27 cellular contexts compared by ENCODE assay signal in the genomic region with DNA sequence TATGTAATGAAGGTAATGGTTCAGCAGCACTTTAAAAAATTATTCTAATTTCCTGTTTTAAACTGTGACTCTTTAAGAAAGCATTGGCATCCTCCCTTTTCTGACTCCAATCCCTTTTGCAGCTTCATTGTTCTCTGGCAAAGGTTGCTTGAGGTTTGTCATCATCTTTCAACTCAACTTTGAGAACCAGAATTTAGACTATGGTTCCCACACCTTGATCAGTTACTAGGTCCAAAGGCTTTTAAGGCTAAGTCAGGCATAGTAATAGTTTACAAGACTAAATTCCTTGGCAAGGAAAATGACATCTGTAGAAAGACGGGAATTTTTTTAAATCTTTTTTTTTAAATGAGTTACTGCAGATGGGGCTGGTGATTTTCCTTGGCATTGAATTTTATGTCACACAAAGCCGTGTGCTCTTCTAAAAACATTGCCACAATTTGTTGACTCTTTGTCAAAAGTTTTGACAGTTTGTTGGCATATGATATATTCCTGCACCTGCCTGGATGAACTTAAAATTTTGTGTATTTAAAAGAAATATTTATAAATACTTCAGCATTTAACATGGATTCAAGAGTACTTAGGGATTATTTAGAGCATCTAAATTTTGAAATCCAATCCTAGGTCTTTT.
"Had no signal": no experiment of that assay in that cellular context is flagged by ENCODE, and none has a peak within 500 bp of the region (broad histone marks: within the 10 kb centered on the region; RNA-seq: fewer than 3 reads in every experiment).

No MANE protein-coding gene starts in this region.

- H3K9ac ChIP-seq: parathyroid adenoma had no signal

- H3K4me3 ChIP-seq: breast epithelium, gastrocnemius medialis, testis, uterus had no signal

- H2AFZ ChIP-seq: parathyroid adenoma had no signal

- ATAC-seq: activated T-helper 17 cell treated with anti-CD3 and anti-CD28 coated beads, Interleukin-2, amount 50 U/mL, for 72 hours; esophagus mucosa; gastrocnemius medialis; left cardiac atrium; left ventricle myocardium superior; naive thymus-derived CD8-positive, alpha-beta T cell; right cardiac atrium; stimulated activated naive CD8-positive, alpha-beta T cell treated with anti-CD3 and anti-CD28 coated beads, Interleukin-15, Interleukin-2, amounts not matched to agents 100 U/mL and 50 U/mL, for 24 hours had no signal

- H3K27ac ChIP-seq: breast epithelium, gastrocnemius medialis, parathyroid adenoma, testis, uterus, VCaP had no signal

- H3K27ac Mint-ChIP-seq: activated T-cell treated with anti-CD3 and anti-CD28 coated beads, Interleukin-2, amount 50 U/mL, for 24 hours; activated T-helper 17 cell treated with anti-CD3 and anti-CD28 coated beads, Interleukin-2, amount 50 U/mL, for 72 hours; naive thymus-derived CD8-positive, alpha-beta T cell had no signal

- FAIRE-seq: keratinocyte had no signal

- H3K27me3 ChIP-seq: breast epithelium, gastrocnemius medialis, testis, uterus had no signal

- H3K79me2 ChIP-seq: parathyroid adenoma had no signal

- H3K9me3 ChIP-seq: breast epithelium, gastrocnemius medialis, testis, uterus had no signal

- H3K4me1 Mint-ChIP-seq: activated T-helper 17 cell treated with anti-CD3 and anti-CD28 coated beads, Interleukin-2, amount 50 U/mL, for 72 hours; naive thymus-derived CD8-positive, alpha-beta T cell; neural crest cell had no signal

- H3K4me3 Mint-ChIP-seq: activated T-cell treated with anti-CD3 and anti-CD28 coated beads, Interleukin-2, amount 50 U/mL, for 24 hours; activated T-helper 17 cell treated with anti-CD3 and anti-CD28 coated beads, Interleukin-2, amount 50 U/mL, for 72 hours; naive thymus-derived CD8-positive, alpha-beta T cell; neural crest cell had no signal

- H3K36me3 ChIP-seq: breast epithelium, gastrocnemius medialis, uterus had no signal

- H3K27me3 Mint-ChIP-seq: activated T-cell treated with anti-CD3 and anti-CD28 coated beads, Interleukin-2, amount 50 U/mL, for 24 hours; activated T-helper 17 cell treated with anti-CD3 and anti-CD28 coated beads, Interleukin-2, amount 50 U/mL, for 72 hours had no signal

- H3K4me1 ChIP-seq: breast epithelium, gastrocnemius medialis, parathyroid adenoma, testis, uterus had no signal

- DNase-seq: activated CD4-positive, alpha-beta T cell treated with anti-CD3 and anti-CD28 coated beads for 48 hours; activated CD4-positive, alpha-beta T cell treated with anti-CD3 and anti-CD28 coated beads, Interleukin-2, amount 50 U/mL, for 48 hours; activated CD8-positive, alpha-beta memory T cell treated with anti-CD3 and anti-CD28 coated beads, Interleukin-2, amount 50 U/mL, for 48 hours; activated gamma-delta T cell treated with Interleukin-2 at 50 U/mL for 16 hours; activated naive CD4-positive, alpha-beta T cell treated with anti-CD3 and anti-CD28 coated beads, Interleukin-2, amount 50 U/mL, for 16 hours; activated T-cell treated with anti-CD3 and anti-CD28 coated beads, Interleukin-2, amount 50 U/mL, for 24 hours; amygdala; central memory CD4-positive, alpha-beta T cell; gastrocnemius medialis; hippocampal formation; left cardiac atrium; left ventricle myocardium superior; naive thymus-derived CD8-positive, alpha-beta T cell; nucleus accumbens; right cardiac atrium; stimulated activated CD4-positive, alpha-beta T cell treated with anti-CD3 and anti-CD28 coated beads, Interleukin-4, amount 100 ng/mL, for 1 hour; stimulated activated naive CD8-positive, alpha-beta T cell treated with anti-CD3 and anti-CD28 coated beads, Interleukin-15, Interleukin-2, amounts not matched to agents 100 U/mL and 50 U/mL, for 24 hours; testis; trophoblast cell; uterus had no signal
